In genomic region chr17:81517339-81518112, GRCh38 we compare ENCODE assay signal across 8 cellular contexts. TPM values are rescaled to one million over a fixed set of nuclear protein-coding genes. Genes with fewer than 3 reads are reported as not detected.
DNase-seq lines count a peak whose midpoint lies in the region; ATAC-seq lines count a peak whose summit lies in the region.

No MANE protein-coding gene starts in this region.

- H3K4me3 Mint-ChIP-seq in activated CD4-positive, alpha-beta T cell treated with anti-CD3 and anti-CD28 coated beads, Interleukin-2, amount 10 ng/mL, durations not matched to agents 24 days and 14 days = peak overlapping the region; percentile 42
- H3K4me3 Mint-ChIP-seq in memory B cell = peak overlapping the region; percentile 85

- H3K9me3 Mint-ChIP-seq in activated CD4-positive, alpha-beta T cell treated with anti-CD3 and anti-CD28 coated beads, Interleukin-2, amount 10 ng/mL, durations not matched to agents 24 days and 14 days = no peaks in the 10 kb centered on the region
- no peaks in the 10 kb centered on the region for H3K9me3 Mint-ChIP-seq in memory B cell

- DNase-seq in activated CD4-positive, alpha-beta T cell treated with anti-CD3 and anti-CD28 coated beads, Interleukin-2, amount 10 ng/mL, durations not matched to agents 24 days and 14 days = no peak
- DNase-seq in activated CD4-positive, alpha-beta T cell treated with anti-CD3 and anti-CD28 coated beads for 1 hour = no peak
- DNase-seq in activated CD8-positive, alpha-beta memory T cell treated with anti-CD3 and anti-CD28 coated beads, Interleukin-2, amount 50 U/mL, for 48 hours = peak; percentile 56
- DNase-seq in memory B cell (ENCODE audit: low spot score in 2 of 2) (peak; percentile 69 to 78), dedifferentiated amniotic fluid mesenchymal stem cell (ENCODE audit: extremely low spot score) (no peak), ureter (ENCODE audit: low spot score) (no peak), NCI-H69 (lab: John Stamatoyannopoulos, UW) (no peak)

- ATAC-seq in HG03108 (IDR thresholded peaks at IDR 0.05; ENCODE audit: unreplicated experiment) (peak; percentile 28), memory B cell (ENCODE audit: low read depth) (peak; percentile 60)

- no peak overlapping the region for H3K27ac Mint-ChIP-seq in activated CD4-positive, alpha-beta T cell treated with anti-CD3 and anti-CD28 coated beads, Interleukin-2, amount 10 ng/mL, durations not matched to agents 24 days and 14 days
- H3K27ac Mint-ChIP-seq in memory B cell = peak overlapping the region; percentile 95

- intact Hi-C loops in activated CD4-positive, alpha-beta T cell treated with anti-CD3 and anti-CD28 coated beads, Interleukin-2, amount 10 ng/mL, durations not matched to agents 24 days and 14 days (cut with micrococcal nuclease) = no loop called here

- peaks cover 8% of the 10 kb centered on the region for H3K27me3 Mint-ChIP-seq in activated CD4-positive, alpha-beta T cell treated with anti-CD3 and anti-CD28 coated beads, Interleukin-2, amount 10 ng/mL, durations not matched to agents 24 days and 14 days
- no peaks in the 10 kb centered on the region for H3K27me3 Mint-ChIP-seq in memory B cell

- H3K36me3 Mint-ChIP-seq in activated CD4-positive, alpha-beta T cell treated with anti-CD3 and anti-CD28 coated beads, Interleukin-2, amount 10 ng/mL, durations not matched to agents 24 days and 14 days (ENCODE audit: low read depth) = peaks cover 3% of the 10 kb centered on the region
- H3K36me3 Mint-ChIP-seq in memory B cell = no peaks in the 10 kb centered on the region

- peaks cover 17% of the 10 kb centered on the region for H3K4me1 Mint-ChIP-seq in activated CD4-positive, alpha-beta T cell treated with anti-CD3 and anti-CD28 coated beads, Interleukin-2, amount 10 ng/mL, durations not matched to agents 24 days and 14 days
- peaks cover 30% of the 10 kb centered on the region for H3K4me1 Mint-ChIP-seq in memory B cell

RNA-seq across cellular contexts. Expression of gene ACTG1, which starts 4.9 kb away (rescaled TPM):
- 3,353 and 3,420 TPM in 2 replicates for total RNA-seq in activated CD4-positive, alpha-beta T cell treated with anti-CD3 and anti-CD28 coated beads, Interleukin-2, amount 10 ng/mL, durations not matched to agents 24 days and 14 days
- total RNA-seq in ureter = 3,857 TPM

RNA-seq across cellular contexts. Expression of gene FSCN2, which starts 10.7 kb away (rescaled TPM):
- 0.26 and 0.51 TPM in 2 replicates for total RNA-seq in activated CD4-positive, alpha-beta T cell treated with anti-CD3 and anti-CD28 coated beads, Interleukin-2, amount 10 ng/mL, durations not matched to agents 24 days and 14 days
- 4.2 TPM for total RNA-seq in ureter

RNA-seq across cellular contexts. Expression of gene FAAP100, which starts 34.6 kb away (rescaled TPM):
- 72.2 and 76.5 TPM in 2 replicates for total RNA-seq in activated CD4-positive, alpha-beta T cell treated with anti-CD3 and anti-CD28 coated beads, Interleukin-2, amount 10 ng/mL, durations not matched to agents 24 days and 14 days
- total RNA-seq in ureter = 37.1 TPM

Comparison
In these comparisons a context has a peak if more than half of its experiments do, and no peak if none do; other contexts are left out.
1. DNase-seq: peak in activated CD8-positive, alpha-beta memory T cell treated with anti-CD3 and anti-CD28 coated beads, Interleukin-2, amount 50 U/mL, for 48 hours (single experiment) and memory B cell (2 of 2); none in activated CD4-positive, alpha-beta T cell treated with anti-CD3 and anti-CD28 coated beads, Interleukin-2, amount 10 ng/mL, durations not matched to agents 24 days and 14 days (single experiment), activated CD4-positive, alpha-beta T cell treated with anti-CD3 and anti-CD28 coated beads for 1 hour (single experiment), dedifferentiated amniotic fluid mesenchymal stem cell (single experiment), ureter (single experiment) and NCI-H69 (single experiment).